1 cellular context compared by ENCODE assay signal in the genomic region with DNA sequence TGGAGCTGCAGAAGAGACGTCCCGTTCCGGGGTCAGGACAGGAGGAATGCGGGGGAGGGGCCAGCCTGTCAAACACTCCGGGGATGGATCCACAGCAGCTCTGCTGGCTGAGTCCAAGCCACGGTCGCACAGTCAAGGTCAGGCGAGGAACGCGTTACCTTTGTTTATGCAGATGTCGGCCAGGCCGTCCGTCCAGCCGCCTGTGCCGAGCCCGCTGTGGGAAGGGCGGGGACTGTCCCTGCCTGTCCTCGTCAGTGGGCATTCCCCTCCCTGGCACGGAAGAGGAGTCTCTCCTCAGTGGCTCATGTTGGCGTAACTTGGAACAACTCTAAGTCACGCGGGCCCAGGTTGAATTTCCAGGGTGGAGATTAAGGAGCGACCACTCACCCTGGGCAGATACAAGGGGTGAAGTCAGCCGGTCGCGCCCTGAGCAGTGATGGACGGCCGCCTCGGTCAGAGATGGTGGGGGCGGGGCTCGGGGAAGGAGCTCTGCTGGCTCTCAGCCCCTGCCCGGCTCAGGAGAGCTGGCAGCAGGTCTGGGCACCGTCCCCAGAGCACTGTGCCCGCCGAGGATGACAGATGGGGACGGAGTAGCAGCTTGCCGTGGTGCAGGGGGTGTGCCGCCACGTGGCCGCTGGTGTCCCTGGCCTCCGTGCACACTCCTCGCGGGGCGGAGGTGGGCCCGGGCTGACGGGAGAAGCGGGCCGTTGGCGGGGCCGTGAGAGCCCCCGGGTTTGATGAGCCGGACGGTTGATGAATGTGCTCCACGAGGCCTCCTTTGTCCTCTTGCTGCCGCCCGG.
A peak's percentile ranks its signal among the peaks of the same experiment; 100 is the strongest.
TF ChIP-seq lines count a peak whose summit lies in the region.

No MANE protein-coding gene starts in this region.

TF ChIP-seq in HepG2, 621 proteins besides CTCF, POLR2A, EP300 and RAD21 (continued from another document and continues in another):
- TF ChIP-seq, protein P1, sequence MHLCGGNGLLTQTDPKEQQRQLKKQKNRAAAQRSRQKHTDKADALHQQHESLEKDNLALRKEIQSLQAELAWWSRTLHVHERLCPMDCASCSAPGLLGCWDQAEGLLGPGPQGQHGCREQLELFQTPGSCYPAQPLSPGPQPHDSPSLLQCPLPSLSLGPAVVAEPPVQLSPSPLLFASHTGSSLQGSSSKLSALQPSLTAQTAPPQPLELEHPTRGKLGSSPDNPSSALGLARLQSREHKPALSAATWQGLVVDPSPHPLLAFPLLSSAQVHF (CRISPR knock-in tag; IDR thresholded peaks at IDR 0.05) = 0 out of 2 replicates have a peak, but pooled peaks have one; percentile 62
- TF ChIP-seq MTA1 (CRISPR knock-in tag; IDR thresholded peaks at IDR 0.05; ENCODE audit: borderline replicate concordance) (peak; percentile 70; the same call in 1 of the 2 replicates), GATAD2A (CRISPR knock-in tag; IDR thresholded peaks at IDR 0.05) (peak; percentile 58), HNRNPLL (IDR thresholded peaks at IDR 0.05; ENCODE audit: low read depth, low read length, poor library complexity, severe bottlenecking) (peak; percentile 55), ZNF746 (CRISPR knock-in tag; IDR thresholded peaks at IDR 0.05) (0 out of 2 replicates have a peak, but pooled peaks have one; percentile 32), IRF2 (CRISPR knock-in tag; IDR thresholded peaks at IDR 0.05) (0 out of 2 replicates have a peak, but pooled peaks have one; percentile 31), HOXA7 (CRISPR knock-in tag; IDR thresholded peaks at IDR 0.05) (0 out of 2 replicates have a peak, but pooled peaks have one; percentile 20), FOXO1 (CRISPR knock-in tag; IDR thresholded peaks at IDR 0.05) (peak; percentile 54; the same call in 1 of the 2 replicates), SP5 (CRISPR knock-in tag; IDR thresholded peaks at IDR 0.05; ENCODE audit: borderline replicate concordance, low read depth) (peak; percentile 85; the same call in 1 of the 2 replicates), ZNF788 (CRISPR knock-in tag; IDR thresholded peaks at IDR 0.05; ENCODE audit: borderline replicate concordance) (peak; percentile 64; the same call in 1 of the 2 replicates), KAT8 (CRISPR knock-in tag; IDR thresholded peaks at IDR 0.05) (0 out of 2 replicates have a peak, but pooled peaks have one; percentile 30), ZNF468 (CRISPR knock-in tag; IDR thresholded peaks at IDR 0.05) (no peak), KDM2A (CRISPR knock-in tag; IDR thresholded peaks at IDR 0.05; ENCODE audit: borderline replicate concordance, low read depth) (peak; percentile 76), FOXA1 (IDR thresholded peaks at IDR 0.05) (no peak), FOXA1 (CRISPR knock-in tag; IDR thresholded peaks at IDR 0.05) (peak; percentile 50; the same call in 1 of the 2 replicates), BCL6 (CRISPR knock-in tag; IDR thresholded peaks at IDR 0.05) (peak; percentile 95), ZBTB7B (CRISPR knock-in tag; IDR thresholded peaks at IDR 0.05) (peak; percentile 44; the same call in 1 of the 2 replicates), GABPB1 (CRISPR knock-in tag; IDR thresholded peaks at IDR 0.05) (peak; percentile 39; the same call in 1 of the 2 replicates), ZNF569 (CRISPR knock-in tag; IDR thresholded peaks at IDR 0.05; ENCODE audit: borderline replicate concordance) (no peak), CENPT (CRISPR knock-in tag; IDR thresholded peaks at IDR 0.05; ENCODE audit: low read depth) (no peak), SRY (CRISPR knock-in tag; IDR thresholded peaks at IDR 0.05) (peak; percentile 59; the same call in 1 of the 2 replicates), HNRNPL (IDR thresholded peaks at IDR 0.05; ENCODE audit: low read depth, low read length) (peak; percentile 44; the same call in 1 of the 2 replicates), TAF1 (CRISPR knock-in tag; IDR thresholded peaks at IDR 0.05) (no peak)
- TF ChIP-seq, protein P2, sequence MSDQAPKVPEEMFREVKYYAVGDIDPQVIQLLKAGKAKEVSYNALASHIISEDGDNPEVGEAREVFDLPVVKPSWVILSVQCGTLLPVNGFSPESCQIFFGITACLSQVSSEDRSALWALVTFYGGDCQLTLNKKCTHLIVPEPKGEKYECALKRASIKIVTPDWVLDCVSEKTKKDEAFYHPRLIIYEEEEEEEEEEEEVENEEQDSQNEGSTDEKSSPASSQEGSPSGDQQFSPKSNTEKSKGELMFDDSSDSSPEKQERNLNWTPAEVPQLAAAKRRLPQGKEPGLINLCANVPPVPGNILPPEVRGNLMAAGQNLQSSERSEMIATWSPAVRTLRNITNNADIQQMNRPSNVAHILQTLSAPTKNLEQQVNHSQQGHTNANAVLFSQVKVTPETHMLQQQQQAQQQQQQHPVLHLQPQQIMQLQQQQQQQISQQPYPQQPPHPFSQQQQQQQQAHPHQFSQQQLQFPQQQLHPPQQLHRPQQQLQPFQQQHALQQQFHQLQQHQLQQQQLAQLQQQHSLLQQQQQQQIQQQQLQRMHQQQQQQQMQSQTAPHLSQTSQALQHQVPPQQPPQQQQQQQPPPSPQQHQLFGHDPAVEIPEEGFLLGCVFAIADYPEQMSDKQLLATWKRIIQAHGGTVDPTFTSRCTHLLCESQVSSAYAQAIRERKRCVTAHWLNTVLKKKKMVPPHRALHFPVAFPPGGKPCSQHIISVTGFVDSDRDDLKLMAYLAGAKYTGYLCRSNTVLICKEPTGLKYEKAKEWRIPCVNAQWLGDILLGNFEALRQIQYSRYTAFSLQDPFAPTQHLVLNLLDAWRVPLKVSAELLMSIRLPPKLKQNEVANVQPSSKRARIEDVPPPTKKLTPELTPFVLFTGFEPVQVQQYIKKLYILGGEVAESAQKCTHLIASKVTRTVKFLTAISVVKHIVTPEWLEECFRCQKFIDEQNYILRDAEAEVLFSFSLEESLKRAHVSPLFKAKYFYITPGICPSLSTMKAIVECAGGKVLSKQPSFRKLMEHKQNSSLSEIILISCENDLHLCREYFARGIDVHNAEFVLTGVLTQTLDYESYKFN (CRISPR knock-in tag; conservative IDR thresholded peaks at IDR 0.05) = peak; percentile 50
- TF ChIP-seq, protein P3, sequence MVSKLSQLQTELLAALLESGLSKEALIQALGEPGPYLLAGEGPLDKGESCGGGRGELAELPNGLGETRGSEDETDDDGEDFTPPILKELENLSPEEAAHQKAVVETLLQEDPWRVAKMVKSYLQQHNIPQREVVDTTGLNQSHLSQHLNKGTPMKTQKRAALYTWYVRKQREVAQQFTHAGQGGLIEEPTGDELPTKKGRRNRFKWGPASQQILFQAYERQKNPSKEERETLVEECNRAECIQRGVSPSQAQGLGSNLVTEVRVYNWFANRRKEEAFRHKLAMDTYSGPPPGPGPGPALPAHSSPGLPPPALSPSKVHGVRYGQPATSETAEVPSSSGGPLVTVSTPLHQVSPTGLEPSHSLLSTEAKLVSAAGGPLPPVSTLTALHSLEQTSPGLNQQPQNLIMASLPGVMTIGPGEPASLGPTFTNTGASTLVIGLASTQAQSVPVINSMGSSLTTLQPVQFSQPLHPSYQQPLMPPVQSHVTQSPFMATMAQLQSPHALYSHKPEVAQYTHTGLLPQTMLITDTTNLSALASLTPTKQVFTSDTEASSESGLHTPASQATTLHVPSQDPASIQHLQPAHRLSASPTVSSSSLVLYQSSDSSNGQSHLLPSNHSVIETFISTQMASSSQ (IDR thresholded peaks at IDR 0.05; ENCODE audit: low read depth) = no peak
- TF ChIP-seq, protein P3 (CRISPR knock-in tag; IDR thresholded peaks at IDR 0.05; ENCODE audit: borderline replicate concordance) = no peak; the same call in 1 of the 2 replicates
- TF ChIP-seq, protein P4, sequence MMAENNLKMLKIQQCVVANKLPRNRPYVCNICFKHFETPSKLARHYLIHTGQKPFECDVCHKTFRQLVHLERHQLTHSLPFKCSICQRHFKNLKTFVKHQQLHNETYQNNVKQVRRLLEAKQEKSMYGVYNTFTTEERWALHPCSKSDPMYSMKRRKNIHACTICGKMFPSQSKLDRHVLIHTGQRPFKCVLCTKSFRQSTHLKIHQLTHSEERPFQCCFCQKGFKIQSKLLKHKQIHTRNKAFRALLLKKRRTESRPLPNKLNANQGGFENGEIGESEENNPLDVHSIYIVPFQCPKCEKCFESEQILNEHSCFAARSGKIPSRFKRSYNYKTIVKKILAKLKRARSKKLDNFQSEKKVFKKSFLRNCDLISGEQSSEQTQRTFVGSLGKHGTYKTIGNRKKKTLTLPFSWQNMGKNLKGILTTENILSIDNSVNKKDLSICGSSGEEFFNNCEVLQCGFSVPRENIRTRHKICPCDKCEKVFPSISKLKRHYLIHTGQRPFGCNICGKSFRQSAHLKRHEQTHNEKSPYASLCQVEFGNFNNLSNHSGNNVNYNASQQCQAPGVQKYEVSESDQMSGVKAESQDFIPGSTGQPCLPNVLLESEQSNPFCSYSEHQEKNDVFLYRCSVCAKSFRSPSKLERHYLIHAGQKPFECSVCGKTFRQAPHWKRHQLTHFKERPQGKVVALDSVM (CRISPR knock-in tag; IDR thresholded peaks at IDR 0.05) = no peak
- TF ChIP-seq, protein P5, sequence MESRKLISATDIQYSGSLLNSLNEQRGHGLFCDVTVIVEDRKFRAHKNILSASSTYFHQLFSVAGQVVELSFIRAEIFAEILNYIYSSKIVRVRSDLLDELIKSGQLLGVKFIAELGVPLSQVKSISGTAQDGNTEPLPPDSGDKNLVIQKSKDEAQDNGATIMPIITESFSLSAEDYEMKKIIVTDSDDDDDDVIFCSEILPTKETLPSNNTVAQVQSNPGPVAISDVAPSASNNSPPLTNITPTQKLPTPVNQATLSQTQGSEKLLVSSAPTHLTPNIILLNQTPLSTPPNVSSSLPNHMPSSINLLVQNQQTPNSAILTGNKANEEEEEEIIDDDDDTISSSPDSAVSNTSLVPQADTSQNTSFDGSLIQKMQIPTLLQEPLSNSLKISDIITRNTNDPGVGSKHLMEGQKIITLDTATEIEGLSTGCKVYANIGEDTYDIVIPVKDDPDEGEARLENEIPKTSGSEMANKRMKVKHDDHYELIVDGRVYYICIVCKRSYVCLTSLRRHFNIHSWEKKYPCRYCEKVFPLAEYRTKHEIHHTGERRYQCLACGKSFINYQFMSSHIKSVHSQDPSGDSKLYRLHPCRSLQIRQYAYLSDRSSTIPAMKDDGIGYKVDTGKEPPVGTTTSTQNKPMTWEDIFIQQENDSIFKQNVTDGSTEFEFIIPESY (CRISPR knock-in tag; IDR thresholded peaks at IDR 0.05) = 0 out of 2 replicates have a peak, but pooled peaks have one; percentile 17
- TF ChIP-seq, protein P6, sequence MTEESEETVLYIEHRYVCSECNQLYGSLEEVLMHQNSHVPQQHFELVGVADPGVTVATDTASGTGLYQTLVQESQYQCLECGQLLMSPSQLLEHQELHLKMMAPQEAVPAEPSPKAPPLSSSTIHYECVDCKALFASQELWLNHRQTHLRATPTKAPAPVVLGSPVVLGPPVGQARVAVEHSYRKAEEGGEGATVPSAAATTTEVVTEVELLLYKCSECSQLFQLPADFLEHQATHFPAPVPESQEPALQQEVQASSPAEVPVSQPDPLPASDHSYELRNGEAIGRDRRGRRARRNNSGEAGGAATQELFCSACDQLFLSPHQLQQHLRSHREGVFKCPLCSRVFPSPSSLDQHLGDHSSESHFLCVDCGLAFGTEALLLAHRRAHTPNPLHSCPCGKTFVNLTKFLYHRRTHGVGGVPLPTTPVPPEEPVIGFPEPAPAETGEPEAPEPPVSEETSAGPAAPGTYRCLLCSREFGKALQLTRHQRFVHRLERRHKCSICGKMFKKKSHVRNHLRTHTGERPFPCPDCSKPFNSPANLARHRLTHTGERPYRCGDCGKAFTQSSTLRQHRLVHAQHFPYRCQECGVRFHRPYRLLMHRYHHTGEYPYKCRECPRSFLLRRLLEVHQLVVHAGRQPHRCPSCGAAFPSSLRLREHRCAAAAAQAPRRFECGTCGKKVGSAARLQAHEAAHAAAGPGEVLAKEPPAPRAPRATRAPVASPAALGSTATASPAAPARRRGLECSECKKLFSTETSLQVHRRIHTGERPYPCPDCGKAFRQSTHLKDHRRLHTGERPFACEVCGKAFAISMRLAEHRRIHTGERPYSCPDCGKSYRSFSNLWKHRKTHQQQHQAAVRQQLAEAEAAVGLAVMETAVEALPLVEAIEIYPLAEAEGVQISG (CRISPR knock-in tag; IDR thresholded peaks at IDR 0.05) = peak; percentile 36; the same call in 1 of the 2 replicates
- TF ChIP-seq, protein P7, sequence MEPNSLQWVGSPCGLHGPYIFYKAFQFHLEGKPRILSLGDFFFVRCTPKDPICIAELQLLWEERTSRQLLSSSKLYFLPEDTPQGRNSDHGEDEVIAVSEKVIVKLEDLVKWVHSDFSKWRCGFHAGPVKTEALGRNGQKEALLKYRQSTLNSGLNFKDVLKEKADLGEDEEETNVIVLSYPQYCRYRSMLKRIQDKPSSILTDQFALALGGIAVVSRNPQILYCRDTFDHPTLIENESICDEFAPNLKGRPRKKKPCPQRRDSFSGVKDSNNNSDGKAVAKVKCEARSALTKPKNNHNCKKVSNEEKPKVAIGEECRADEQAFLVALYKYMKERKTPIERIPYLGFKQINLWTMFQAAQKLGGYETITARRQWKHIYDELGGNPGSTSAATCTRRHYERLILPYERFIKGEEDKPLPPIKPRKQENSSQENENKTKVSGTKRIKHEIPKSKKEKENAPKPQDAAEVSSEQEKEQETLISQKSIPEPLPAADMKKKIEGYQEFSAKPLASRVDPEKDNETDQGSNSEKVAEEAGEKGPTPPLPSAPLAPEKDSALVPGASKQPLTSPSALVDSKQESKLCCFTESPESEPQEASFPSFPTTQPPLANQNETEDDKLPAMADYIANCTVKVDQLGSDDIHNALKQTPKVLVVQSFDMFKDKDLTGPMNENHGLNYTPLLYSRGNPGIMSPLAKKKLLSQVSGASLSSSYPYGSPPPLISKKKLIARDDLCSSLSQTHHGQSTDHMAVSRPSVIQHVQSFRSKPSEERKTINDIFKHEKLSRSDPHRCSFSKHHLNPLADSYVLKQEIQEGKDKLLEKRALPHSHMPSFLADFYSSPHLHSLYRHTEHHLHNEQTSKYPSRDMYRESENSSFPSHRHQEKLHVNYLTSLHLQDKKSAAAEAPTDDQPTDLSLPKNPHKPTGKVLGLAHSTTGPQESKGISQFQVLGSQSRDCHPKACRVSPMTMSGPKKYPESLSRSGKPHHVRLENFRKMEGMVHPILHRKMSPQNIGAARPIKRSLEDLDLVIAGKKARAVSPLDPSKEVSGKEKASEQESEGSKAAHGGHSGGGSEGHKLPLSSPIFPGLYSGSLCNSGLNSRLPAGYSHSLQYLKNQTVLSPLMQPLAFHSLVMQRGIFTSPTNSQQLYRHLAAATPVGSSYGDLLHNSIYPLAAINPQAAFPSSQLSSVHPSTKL (CRISPR knock-in tag; IDR thresholded peaks at IDR 0.05) = peak; percentile 52; the same call in 1 of the 2 replicates
